Comparison of ENCODE assay signal across 12 cellular contexts in the genomic region with DNA sequence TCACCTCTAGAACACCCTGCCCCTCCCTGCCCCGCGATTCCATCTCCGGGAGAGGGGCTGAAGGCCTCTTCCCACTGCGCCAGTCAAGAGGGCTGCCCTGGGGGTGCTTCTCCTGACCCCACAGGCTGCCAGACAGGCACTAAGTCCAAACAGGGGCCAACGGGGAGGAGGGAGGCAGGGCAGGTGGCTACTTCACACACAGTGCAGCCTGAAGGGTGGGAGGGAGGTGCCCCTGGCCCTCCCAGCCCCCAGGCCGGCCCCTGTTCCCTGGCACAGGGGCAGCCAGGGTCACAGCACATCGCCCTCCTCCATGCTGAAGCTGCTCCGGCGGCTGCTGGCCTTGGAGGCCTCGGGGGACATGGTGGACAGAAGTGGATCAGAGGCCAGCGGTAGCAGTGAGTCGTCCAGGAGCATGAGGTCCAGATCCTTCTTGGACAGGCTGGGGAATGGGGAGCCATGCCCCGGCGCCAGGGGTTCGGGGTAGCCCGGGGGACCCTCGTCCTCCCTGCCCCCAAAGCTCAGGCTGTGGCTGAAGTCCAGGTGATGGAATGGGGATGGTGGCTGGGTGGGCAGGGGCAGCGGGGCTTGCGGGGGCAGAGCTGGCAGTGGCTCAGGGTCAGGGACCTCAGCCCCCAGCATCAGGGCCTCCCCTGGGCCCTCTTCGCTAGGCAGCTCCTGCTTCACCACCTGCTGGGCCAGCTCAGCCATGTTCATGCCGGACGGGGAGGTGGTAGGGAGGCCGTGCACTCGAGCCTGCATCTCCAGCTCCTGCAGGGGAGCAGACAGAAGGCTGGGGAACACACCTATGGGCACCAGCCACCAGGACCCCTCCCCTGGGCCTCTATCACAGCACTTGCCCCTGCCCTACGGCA. TPM values are rescaled to one million over a fixed set of nuclear protein-coding genes. Genes with fewer than 3 reads are reported as not detected.
"Had no signal": no experiment of that assay in that cellular context is flagged by ENCODE, and none has a peak within 500 bp of the region (broad histone marks: within the 10 kb centered on the region; RNA-seq: fewer than 3 reads in every experiment).

No MANE protein-coding gene starts in this region.

- H3K4me3 ChIP-seq: mucosa of descending colon, prostate gland, right lobe of liver, upper lobe of right lung had no signal

- H3K27me3 Mint-ChIP-seq: naive thymus-derived CD8-positive, alpha-beta T cell had no signal

- H3K9me3 ChIP-seq: adrenal gland, mucosa of descending colon, prostate gland, right lobe of liver, suprapubic skin, upper lobe of right lung had no signal

- H3K27ac ChIP-seq: prostate gland, right lobe of liver, suprapubic skin, upper lobe of right lung, VCaP had no signal

- H3K36me3 ChIP-seq: prostate gland had no signal

- H3K27me3 ChIP-seq: adrenal gland, right lobe of liver, suprapubic skin, upper lobe of right lung had no signal

- H3K27ac Mint-ChIP-seq: activated naive CD4-positive, alpha-beta T cell treated with anti-CD3 and anti-CD28 coated beads for 36 hours had no signal

- H3K9me3 Mint-ChIP-seq: activated CD8-positive, alpha-beta T cell treated with anti-CD3 and anti-CD28 coated beads for 36 hours; activated naive CD4-positive, alpha-beta T cell treated with anti-CD3 and anti-CD28 coated beads for 36 hours; activated T-helper 1 cell treated with anti-CD3 and anti-CD28 coated beads, Interleukin-12 subunit alpha, Interleukin-12 subunit beta, Interleukin-2, Interleukin-4 antibody, amounts not matched to agents 30 ng/mL and 10 ng/mL and 1 ng/mL, durations not matched to agents 14 hours and 24 hours and 36 hours; effector memory CD8-positive, alpha-beta T cell; naive thymus-derived CD8-positive, alpha-beta T cell had no signal

RNA-seq across cellular contexts. Expression of gene MDFI, which starts 46.3 kb away (rescaled TPM):
- total RNA-seq: activated CD8-positive, alpha-beta T cell treated with anti-CD3 and anti-CD28 coated beads for 36 hours; activated naive CD4-positive, alpha-beta T cell treated with anti-CD3 and anti-CD28 coated beads for 36 hours; activated T-helper 1 cell treated with anti-CD3 and anti-CD28 coated beads, Interleukin-12 subunit alpha, Interleukin-12 subunit beta, Interleukin-2, Interleukin-4 antibody, amounts not matched to agents 30 ng/mL and 10 ng/mL and 1 ng/mL, durations not matched to agents 14 hours and 24 hours and 36 hours; naive thymus-derived CD8-positive, alpha-beta T cell had no signal
